ENCODE assay signal across 17 cellular contexts in the genomic region with DNA sequence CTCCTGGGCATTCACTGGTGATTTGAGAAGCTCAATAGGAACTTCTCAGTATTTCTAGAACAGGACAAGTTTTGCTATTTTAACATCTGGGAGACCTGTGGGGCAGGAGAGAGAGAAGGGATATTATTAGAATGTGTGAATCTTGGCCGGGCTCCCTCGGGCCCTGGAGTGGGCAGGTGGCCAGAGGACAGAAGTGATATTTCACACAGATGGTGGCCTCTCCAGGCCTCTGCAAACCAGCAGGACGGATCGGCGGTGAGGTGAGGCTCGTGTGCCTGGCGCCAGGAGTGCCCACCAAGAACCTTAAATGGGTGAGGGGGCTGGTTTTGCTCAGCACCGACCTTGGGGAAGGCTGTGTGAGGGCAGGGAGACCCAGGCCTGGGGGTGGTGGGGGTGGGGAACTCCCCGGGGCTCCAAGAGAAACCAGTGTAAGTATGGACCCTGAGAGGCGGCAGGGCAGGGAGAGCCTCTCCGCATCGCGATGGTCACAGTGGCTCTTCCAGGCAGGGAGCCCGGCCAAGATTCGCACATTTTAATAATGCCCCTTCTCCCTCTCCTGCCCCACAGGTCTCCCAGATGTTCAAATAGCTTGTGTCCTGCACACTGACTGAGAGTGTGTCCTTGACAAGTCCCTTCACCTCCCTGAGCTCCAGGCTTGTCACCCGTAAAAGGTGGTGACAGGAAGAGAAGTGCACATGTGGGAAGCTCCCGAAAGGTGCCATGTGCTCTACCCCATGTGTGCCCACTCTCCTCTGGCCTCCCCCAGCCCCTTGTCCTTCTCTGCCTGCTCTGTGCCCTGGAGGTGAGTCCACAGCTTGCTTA.
DNase-seq lines count a peak whose midpoint lies in the region; TF ChIP-seq lines count a peak whose summit lies in the region.
"Had no signal": no experiment of that assay in that cellular context is flagged by ENCODE, and none has a peak within 500 bp of the region (broad histone marks: within the 10 kb centered on the region; RNA-seq: fewer than 3 reads in every experiment).

No MANE protein-coding gene starts in this region.

- H3K56ac ChIP-seq in H9 (ENCODE audit: insufficient read length, low read depth, low read length): no peak overlapping the region

- no peak overlapping the region for H3K27ac ChIP-seq in H9 (ENCODE audit: insufficient read length, low read depth, low read length)
- H3K27ac ChIP-seq in right atrium auricular region: peak overlapping the region; percentile 81 to 86
- no peak overlapping the region for H3K27ac ChIP-seq in testis
- no peak overlapping the region for H3K27ac ChIP-seq in prostate gland
- no peak overlapping the region for H3K27ac ChIP-seq in MM.1S (ENCODE audit: low read length)
- H3K27ac ChIP-seq: adrenal gland had no signal

- H3K27me3 ChIP-seq in H9 (ENCODE audit: insufficient read depth, low read length): no peaks in the 10 kb centered on the region
- H3K27me3 ChIP-seq in right atrium auricular region: no peaks in the 10 kb centered on the region
- H3K27me3 ChIP-seq in testis: no peaks in the 10 kb centered on the region
- H3K27me3 ChIP-seq in prostate gland (replicated peaks; ENCODE audit: insufficient read depth): no peaks in the 10 kb centered on the region
- peaks cover 87% of the 10 kb centered on the region for H3K27me3 ChIP-seq in MM.1S (replicated peaks; ENCODE audit: insufficient read depth, low read length)
- H3K27me3 ChIP-seq: adrenal gland had no signal

- no peak overlapping the region for H3K4ac ChIP-seq in H9 (ENCODE audit: low read depth, low read length)

- TF ChIP-seq CTCF in H9 (conservative IDR thresholded peaks at IDR 0.05) (no peak), astrocyte of the spinal cord (IDR thresholded peaks at IDR 0.05; ENCODE audit: low read depth, low read length) (no peak), right atrium auricular region (IDR thresholded peaks at IDR 0.05) (no peak), testis (IDR thresholded peaks at IDR 0.05) (no peak), prostate gland (IDR thresholded peaks at IDR 0.05) (no peak), MM.1S (IDR thresholded peaks at IDR 0.05; ENCODE audit: low read length) (no peak), osteocyte (IDR thresholded peaks at IDR 0.05) (no peak)

- H3K79me1 ChIP-seq in H9 (ENCODE audit: insufficient read depth, low read depth, low read length, poor library complexity, severe bottlenecking): no peaks in the 10 kb centered on the region

- no peak overlapping the region for H3K9ac ChIP-seq in H9 (ENCODE audit: extremely low read depth, insufficient read length, low read length)
- no peak overlapping the region for H3K9ac ChIP-seq in MM.1S (ENCODE audit: low read length)

- H3T11ph ChIP-seq in H9 (ENCODE audit: low read length): no peak overlapping the region

- in situ Hi-C loops in astrocyte of the spinal cord (cut with HindIII; ENCODE audit: low sequenced_read_pairs): no loop called here

- H3K4me1 ChIP-seq in H9 (ENCODE audit: insufficient read depth, low read length) (no peaks in the 10 kb centered on the region), right atrium auricular region (peaks cover 0 to 57% of the 10 kb centered on the region in 2 donors), testis (peaks cover 5% of the 10 kb centered on the region), prostate gland (replicated peaks) (no peaks in the 10 kb centered on the region), MM.1S (ENCODE audit: low read length) (no peaks in the 10 kb centered on the region)
- H3K4me1 ChIP-seq: adrenal gland had no signal

- intact Hi-C loops in testis (cut with DNase I; ENCODE audit: low total_unique reads) (no loop called here), prostate gland (cut with DNase I) (no loop called here)

- H4K8ac ChIP-seq in H9 (replicated peaks; ENCODE audit: insufficient read length, low read depth, low read length): no peak overlapping the region

- H4K5ac ChIP-seq in H9 (ENCODE audit: insufficient read length, low read depth, low read length): no peak overlapping the region

- H3K36me3 ChIP-seq in right atrium auricular region (no peaks in the 10 kb centered on the region), testis (ENCODE audit: low read depth, missing control alignments) (no peaks in the 10 kb centered on the region), prostate gland (no peaks in the 10 kb centered on the region), MM.1S (replicated peaks; ENCODE audit: insufficient read depth, low read length) (no peaks in the 10 kb centered on the region)
- H3K36me3 ChIP-seq: adrenal gland had no signal

- H3K4me1 Mint-ChIP-seq in H9 (peaks cover 0 to 9% of the 10 kb centered on the region in 2 experiments; a peak in 1 of 4 replicates), osteocyte (ENCODE audit: unreplicated experiment) (peaks cover 3% of the 10 kb centered on the region)
- H3K4me1 Mint-ChIP-seq: immature natural killer cell, T-helper 17 cell had no signal

- peak overlapping the region in 1 of 3 experiments; percentile 82; a peak in 1 of 7 replicates for H3K27ac Mint-ChIP-seq in H9
- no peak overlapping the region for H3K27ac Mint-ChIP-seq in osteocyte (ENCODE audit: unreplicated experiment)
- H3K27ac Mint-ChIP-seq: activated T-helper 2 cell treated with anti-CD3 and anti-CD28 coated beads, Interferon-gamma antibody, Interleukin-2, Interleukin-4, amounts not matched to agents 10 μg/mL and 5 μg/mL and 100 μg/mL, durations not matched to agents 14 hours and 24 hours and 36 hours; immature natural killer cell; natural killer cell treated with Interleukin-12 subunit alpha and Interleukin-12 subunit beta and Interleukin-15 and Interleukin-18, amount 100 ng/mL, for 72 hours; T-helper 17 cell had no signal

- no peak overlapping the region for H3K23ac ChIP-seq in H9 (ENCODE audit: insufficient read length, low read depth, low read length)

- H3K18ac ChIP-seq in H9 (ENCODE audit: insufficient read length, low read depth, low read length): peak overlapping the region; percentile 21

- H3F3A ChIP-seq in MM.1S (ENCODE audit: insufficient read depth, low read length): no peaks in the 10 kb centered on the region

- no peaks in the 10 kb centered on the region for H3K9me3 ChIP-seq in H9 (ENCODE audit: control insufficient read depth, low read depth, low read length)
- H3K9me3 ChIP-seq in right atrium auricular region: no peaks in the 10 kb centered on the region
- H3K9me3 ChIP-seq in testis: no peaks in the 10 kb centered on the region
- no peaks in the 10 kb centered on the region for H3K9me3 ChIP-seq in prostate gland
- no peaks in the 10 kb centered on the region for H3K9me3 ChIP-seq in MM.1S (replicated peaks; ENCODE audit: insufficient read depth, low read length)
- H3K9me3 ChIP-seq: adrenal gland had no signal

- H3K9me3 Mint-ChIP-seq in H9 (no peaks in the 10 kb centered on the region; a peak in 2 of 5 replicates), osteocyte (ENCODE audit: unreplicated experiment) (no peaks in the 10 kb centered on the region)
- H3K9me3 Mint-ChIP-seq: activated T-helper 2 cell treated with anti-CD3 and anti-CD28 coated beads, Interferon-gamma antibody, Interleukin-2, Interleukin-4, amounts not matched to agents 10 μg/mL and 5 μg/mL and 100 μg/mL, durations not matched to agents 14 hours and 24 hours and 36 hours; immature natural killer cell; natural killer cell treated with Interleukin-12 subunit alpha and Interleukin-12 subunit beta and Interleukin-15 and Interleukin-18, amount 100 ng/mL, for 72 hours had no signal

- H2AFZ ChIP-seq in H9 (ENCODE audit: low read length) (no peak overlapping the region), MM.1S (ENCODE audit: low read length) (no peak overlapping the region)

- no peak overlapping the region for H2BK20ac ChIP-seq in H9 (ENCODE audit: low read depth, low read length, poor library complexity, severe bottlenecking)

- H3K4me3 Mint-ChIP-seq in H9 (no peak overlapping the region), osteocyte (ENCODE audit: unreplicated experiment) (no peak overlapping the region)
- H3K4me3 Mint-ChIP-seq: immature natural killer cell; natural killer cell treated with Interleukin-12 subunit alpha and Interleukin-12 subunit beta and Interleukin-15 and Interleukin-18, amount 100 ng/mL, for 72 hours; T-helper 17 cell had no signal

- H3K9me2 ChIP-seq in MM.1S (replicated peaks; ENCODE audit: insufficient read depth, low read length): no peaks in the 10 kb centered on the region

- DNase-seq in H9 (no peak), astrocyte of the spinal cord (ENCODE audit: low read depth, low spot score) (peak; percentile 12), right atrium auricular region (ENCODE audit: low spot score) (peak; percentile 64), testis (peak; percentile 72), prostate gland (ENCODE audit: low spot score) (no peak), MM.1S (no peak), osteocyte (ENCODE audit: extremely low spot score, unreplicated experiment) (no peak), NCI-H1694 treated with DMSO at 0.1 percent for 48 hours (lab: John Stamatoyannopoulos, UW) (no peak)
- DNase-seq: C1 segment of cervical spinal cord; DMS53; immature natural killer cell; NCI-H2081 treated with DMSO at 0.1 percent for 48 hours; stimulated activated CD4-positive, alpha-beta T cell treated with anti-CD3 and anti-CD28 coated beads, Interleukin-4, amount 100 ng/mL, for 4 hours; T-helper 17 cell had no signal

- H3K79me2 ChIP-seq in H9 (ENCODE audit: insufficient read depth, low read length): no peaks in the 10 kb centered on the region
- no peaks in the 10 kb centered on the region for H3K79me2 ChIP-seq in MM.1S (ENCODE audit: low read length)

- H2BK12ac ChIP-seq in H9 (ENCODE audit: insufficient read length, low read depth, low read length): no peak overlapping the region

- H3K23me2 ChIP-seq in H9 (ENCODE audit: insufficient read length, low read depth, low read length, poor library complexity, severe bottlenecking): peaks cover 2% of the 10 kb centered on the region

- H2BK15ac ChIP-seq in H9 (ENCODE audit: low read depth, low read length): no peak overlapping the region

- TF ChIP-seq POLR2A in testis (IDR thresholded peaks at IDR 0.05) (no peak), prostate gland (IDR thresholded peaks at IDR 0.05) (no peak)

- H3K4me3 ChIP-seq in astrocyte of the spinal cord (ENCODE audit: low read depth, low read length): no peak overlapping the region
- no peak overlapping the region for H3K4me3 ChIP-seq in right atrium auricular region
- H3K4me3 ChIP-seq in testis: no peak overlapping the region
- H3K4me3 ChIP-seq in prostate gland: no peak overlapping the region
- H3K4me3 ChIP-seq in MM.1S (ENCODE audit: low read length): no peak overlapping the region
- H3K4me3 ChIP-seq: adrenal gland had no signal

- H3K14ac ChIP-seq in H9 (ENCODE audit: insufficient read depth, low read length): peak overlapping the region; percentile 34; the same call in 1 of the 2 replicates

- H3K4me2 ChIP-seq in H9 (ENCODE audit: insufficient read depth, insufficient read length, low read length) (no peak overlapping the region), MM.1S (ENCODE audit: low read depth, low read length) (no peak overlapping the region)

- no peak overlapping the region for H4K91ac ChIP-seq in H9 (ENCODE audit: insufficient read length, low read depth, low read length)

- H3K36me3 Mint-ChIP-seq in H9 (ENCODE audit: insufficient read depth in 1 of 3, low read depth in 3 of 3): no peaks in the 10 kb centered on the region; a peak in 2 of 7 replicates
- no peaks in the 10 kb centered on the region for H3K36me3 Mint-ChIP-seq in osteocyte (ENCODE audit: unreplicated experiment)
- H3K36me3 Mint-ChIP-seq: immature natural killer cell; natural killer cell treated with Interleukin-12 subunit alpha and Interleukin-12 subunit beta and Interleukin-15 and Interleukin-18, amount 100 ng/mL, for 72 hours had no signal

- peaks cover 7% of the 10 kb centered on the region for H3K27me3 Mint-ChIP-seq in H9 (ENCODE audit: low read depth)
- peaks cover 34% of the 10 kb centered on the region for H3K27me3 Mint-ChIP-seq in osteocyte (ENCODE audit: unreplicated experiment)

- H2AK5ac ChIP-seq in H9 (ENCODE audit: insufficient read length, low read length): no peak overlapping the region

- H4K20me1 ChIP-seq in H9 (ENCODE audit: control insufficient read depth, insufficient read depth, insufficient read length) (no peaks in the 10 kb centered on the region), MM.1S (ENCODE audit: insufficient read depth, low read length) (no peaks in the 10 kb centered on the region; the same call in 1 of the 2 replicates)

- no peak overlapping the region for H2BK5ac ChIP-seq in H9 (ENCODE audit: insufficient read length, low read length)

- no CpG with 5 or more reads among the region's 17 CpGs for WGBS in H9 (ENCODE audit: extremely low coverage, insufficient read length, low lambda C conversion rate)
- WGBS in testis, 2 donors: 55 to 58% methylated on average over 11 to 17 of the region's 17 CpGs
- WGBS in prostate gland: 57% methylated on average over 17 of the region's 17 CpGs

- no peak overlapping the region for H2BK120ac ChIP-seq in H9 (ENCODE audit: low read depth, low read length, poor library complexity, severe bottlenecking)

Comparison
In these comparisons a context has a peak if more than half of its experiments do, and no peak if none do; other contexts are left out.
1. DNase-seq: peak in astrocyte of the spinal cord (single experiment), right atrium auricular region (single experiment) and testis (single experiment); none in H9 (single experiment), prostate gland (single experiment), MM.1S (single experiment), osteocyte (single experiment) and NCI-H1694 treated with DMSO at 0.1 percent for 48 hours (single experiment).
2. H3K27ac ChIP-seq: peak in right atrium auricular region (2 of 2); none in H9 (single experiment), testis (0 of 2), prostate gland (0 of 2) and MM.1S (single experiment).